In the genomic region with DNA sequence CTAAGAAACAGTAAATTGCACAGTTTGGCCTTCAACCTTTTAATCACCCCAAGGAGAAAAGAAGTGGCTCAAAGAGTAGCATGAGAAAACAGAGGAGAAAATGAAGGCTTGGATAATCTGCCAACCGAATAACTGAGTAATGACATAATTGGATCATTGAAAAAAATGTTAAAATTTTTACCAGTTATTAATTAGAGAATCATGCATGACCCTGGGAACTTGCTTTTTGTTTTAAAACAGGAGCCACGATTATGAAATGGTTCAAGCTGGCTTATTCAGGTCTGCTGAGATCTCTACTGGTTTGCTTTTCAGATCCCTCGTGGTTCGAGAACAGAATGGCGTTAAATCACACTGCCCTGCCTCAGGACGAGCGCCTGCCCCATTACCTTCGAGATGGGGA, we compare ENCODE assay signal across 15 cellular contexts. TPM values are rescaled to one million over a fixed set of nuclear protein-coding genes. Genes with fewer than 3 reads are reported as not detected.
"Had no signal": no experiment of that assay in that cellular context is flagged by ENCODE, and none has a peak within 500 bp of the region (broad histone marks: within the 10 kb centered on the region; RNA-seq: fewer than 3 reads in every experiment).

A gene with protein sequence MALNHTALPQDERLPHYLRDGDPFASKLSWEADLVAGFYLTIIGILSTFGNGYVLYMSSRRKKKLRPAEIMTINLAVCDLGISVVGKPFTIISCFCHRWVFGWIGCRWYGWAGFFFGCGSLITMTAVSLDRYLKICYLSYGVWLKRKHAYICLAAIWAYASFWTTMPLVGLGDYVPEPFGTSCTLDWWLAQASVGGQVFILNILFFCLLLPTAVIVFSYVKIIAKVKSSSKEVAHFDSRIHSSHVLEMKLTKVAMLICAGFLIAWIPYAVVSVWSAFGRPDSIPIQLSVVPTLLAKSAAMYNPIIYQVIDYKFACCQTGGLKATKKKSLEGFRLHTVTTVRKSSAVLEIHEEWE (plus strand): TSS at position 301 of the 400 bp plus-strand sequence. CDS start 35 bp downstream, at position 336.

- H3K27ac Mint-ChIP-seq: activated CD8-positive, alpha-beta T cell treated with anti-CD3 and anti-CD28 coated beads for 36 hours; activated naive CD8-positive, alpha-beta T cell treated with anti-CD3 and anti-CD28 coated beads, Interleukin-2, amount 50 U/mL, for 24 hours; activated T-cell treated with anti-CD3 and anti-CD28 coated beads, Interleukin-2, amount 50 U/mL, for 72 hours; stimulated activated naive CD8-positive, alpha-beta T cell treated with anti-CD3 and anti-CD28 coated beads, Interleukin-15, Interleukin-2, amounts not matched to agents 100 ng/mL and 50 ng/mL, for 24 hours had no signal

- H3K9me3 ChIP-seq: prostate gland, sigmoid colon had no signal

- H3K27ac ChIP-seq: prostate gland, sigmoid colon had no signal

- H3K27me3 ChIP-seq: sigmoid colon had no signal

- FAIRE-seq: urothelium cell line had no signal

- H3K4me3 Mint-ChIP-seq: activated CD8-positive, alpha-beta T cell treated with anti-CD3 and anti-CD28 coated beads for 36 hours; activated naive CD8-positive, alpha-beta T cell treated with anti-CD3 and anti-CD28 coated beads, Interleukin-2, amount 50 U/mL, for 24 hours; activated T-cell treated with anti-CD3 and anti-CD28 coated beads, Interleukin-2, amount 50 U/mL, for 72 hours; stimulated activated naive CD8-positive, alpha-beta T cell treated with anti-CD3 and anti-CD28 coated beads, Interleukin-15, Interleukin-2, amounts not matched to agents 100 ng/mL and 50 ng/mL, for 24 hours had no signal

- H3K4me1 ChIP-seq: prostate gland had no signal

- DNase-seq: activated CD8-positive, alpha-beta memory T cell treated with anti-CD3 and anti-CD28 coated beads, Interleukin-2, amount 50 U/mL, for 4 hours; activated CD8-positive, alpha-beta T cell treated with anti-CD3 and anti-CD28 coated beads for 36 hours; activated naive CD8-positive, alpha-beta T cell treated with anti-CD3 and anti-CD28 coated beads, Interleukin-2, amount 50 U/mL, for 24 hours; activated T-cell treated with anti-CD3 and anti-CD28 coated beads, Interleukin-2, amount 50 U/mL, for 72 hours; effector CD4-positive, alpha-beta T cell; midbrain; sigmoid colon; stimulated activated CD4-positive, alpha-beta T cell treated with anti-CD3 and anti-CD28 coated beads, Interleukin-4, amount 100 ng/mL, for 24 hours; T-helper 9 cell had no signal

- H3K9me3 Mint-ChIP-seq: activated CD8-positive, alpha-beta T cell treated with anti-CD3 and anti-CD28 coated beads for 36 hours; activated naive CD8-positive, alpha-beta T cell treated with anti-CD3 and anti-CD28 coated beads, Interleukin-2, amount 50 U/mL, for 24 hours; activated T-cell treated with anti-CD3 and anti-CD28 coated beads, Interleukin-2, amount 50 U/mL, for 72 hours; stimulated activated naive CD8-positive, alpha-beta T cell treated with anti-CD3 and anti-CD28 coated beads, Interleukin-15, Interleukin-2, amounts not matched to agents 100 ng/mL and 50 ng/mL, for 24 hours had no signal

- H3K36me3 ChIP-seq: prostate gland, sigmoid colon had no signal

- H3K4me3 ChIP-seq: prostate gland, sigmoid colon had no signal

RNA-seq across cellular contexts. Expression of the gene that starts here (rescaled TPM):
- total RNA-seq: activated CD8-positive, alpha-beta T cell treated with anti-CD3 and anti-CD28 coated beads for 36 hours; activated T-cell treated with anti-CD3 and anti-CD28 coated beads, Interleukin-2, amount 50 U/mL, for 72 hours; cardiac septum; lower leg skin; sigmoid colon; temporal lobe had no signal
- polyA plus RNA-seq: sigmoid colon had no signal
